19 cellular contexts compared by ENCODE assay signal in the genomic region with DNA sequence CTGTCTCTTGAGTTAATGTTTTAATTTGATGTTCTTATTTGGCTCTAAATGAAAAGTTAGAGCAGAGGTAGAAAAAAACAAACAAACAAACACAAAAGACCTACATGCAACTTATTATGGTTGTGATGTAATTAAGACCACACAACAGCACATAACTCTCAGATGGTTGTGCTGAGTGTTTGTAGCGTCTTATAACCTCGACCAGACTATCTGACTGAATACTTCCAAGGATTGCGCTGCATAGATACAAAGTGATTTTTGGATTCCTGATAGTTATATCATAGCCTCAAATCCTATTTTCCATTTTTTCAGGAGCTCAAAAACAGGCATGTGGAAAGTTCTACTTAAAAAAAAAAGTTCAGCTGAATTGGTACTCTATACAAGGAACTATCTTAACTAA.
DNase-seq lines count a peak whose midpoint lies in the region; ATAC-seq and TF ChIP-seq lines count a peak whose summit lies in the region.
"Had no signal": no experiment of that assay in that cellular context is flagged by ENCODE, and none has a peak within 500 bp of the region (broad histone marks: within the 10 kb centered on the region; RNA-seq: fewer than 3 reads in every experiment).

No MANE protein-coding gene starts in this region.

- no peaks in the 10 kb centered on the region for H3K79me2 ChIP-seq in neural progenitor cell (ENCODE audit: low read depth)

- no peak overlapping the region for H2AFZ ChIP-seq in neural progenitor cell (replicated peaks)
- H2AFZ ChIP-seq: GM23338 had no signal

- H3K4me3 ChIP-seq in AG10803 (ENCODE audit: low read length): no peak overlapping the region
- H3K4me3 ChIP-seq in fibroblast of villous mesenchyme (ENCODE audit: low read depth, low read length): no peak overlapping the region
- no peak overlapping the region for H3K4me3 ChIP-seq in neural progenitor cell
- H3K4me3 ChIP-seq in mucosa of descending colon: no peak overlapping the region
- H3K4me3 ChIP-seq: A549, BLaER1, GM23338 had no signal

- peaks cover 25% of the 10 kb centered on the region for H3K4me1 Mint-ChIP-seq in neural progenitor cell
- H3K4me1 Mint-ChIP-seq: CD4-positive, alpha-beta memory T cell had no signal

- H4K20me1 ChIP-seq in neural progenitor cell (ENCODE audit: low read depth): no peaks in the 10 kb centered on the region
- H4K20me1 ChIP-seq: BLaER1 had no signal

- H3K27me3 ChIP-seq in neural progenitor cell: no peaks in the 10 kb centered on the region
- H3K27me3 ChIP-seq: BLaER1 had no signal

- intact Hi-C loops in mucosa of descending colon (cut with DNase I, micrococcal nuclease): no loop called here

- H3K9ac ChIP-seq in neural progenitor cell: no peak overlapping the region
- H3K9ac ChIP-seq: BLaER1 had no signal

- H3K36me3 ChIP-seq in neural progenitor cell (no peaks in the 10 kb centered on the region), mucosa of descending colon (ENCODE audit: low read depth) (no peaks in the 10 kb centered on the region)
- H3K36me3 ChIP-seq: BLaER1 had no signal

- no peak for ATAC-seq in mucosa of descending colon
- ATAC-seq: A549, GM23338 had no signal

- TF ChIP-seq CTCF in AG10803 (conservative IDR thresholded peaks at IDR 0.05; ENCODE audit: low read length) (no peak), fibroblast of villous mesenchyme (IDR thresholded peaks at IDR 0.05; ENCODE audit: insufficient read depth, low read depth, low read length) (no peak), neural progenitor cell (IDR thresholded peaks at IDR 0.05) (no peak), mucosa of descending colon (IDR thresholded peaks at IDR 0.05) (no peak)

- H3K4me2 ChIP-seq in neural progenitor cell: no peak overlapping the region
- H3K4me2 ChIP-seq: A549, BLaER1, GM23338 had no signal

- no peaks in the 10 kb centered on the region for H3K9me3 ChIP-seq in neural progenitor cell (ENCODE audit: low read depth)
- H3K9me3 ChIP-seq in mucosa of descending colon: no peaks in the 10 kb centered on the region
- H3K9me3 ChIP-seq: A549 had no signal

- H3K27ac Mint-ChIP-seq in neural progenitor cell: peak overlapping the region; percentile 6
- H3K27ac Mint-ChIP-seq: CD14-positive monocyte, GM23338 had no signal

- H3K27ac ChIP-seq in neural progenitor cell: no peak overlapping the region
- H3K27ac ChIP-seq: 22Rv1, A549, BLaER1, HL-60 had no signal

- DNase-seq in AG10803 (ENCODE audit: low read depth) (peak; percentile 54), astrocyte of the hippocampus (ENCODE audit: low read depth, low spot score) (peak; percentile 6), fibroblast of villous mesenchyme (ENCODE audit: low read depth) (peak; percentile 8), neural progenitor cell (ENCODE audit: low spot score) (no peak), mucosa of descending colon (no peak), amniotic stem cell (lab: John Stamatoyannopoulos, UW) (no peak), cerebellum (ENCODE audit: low spot score) (no peak), mesenteric fat pad (ENCODE audit: low spot score) (no peak)
- DNase-seq: CD4-positive, alpha-beta memory T cell; DMS153; DMS79; GDM1; HCEC 1CT had no signal

- H3K9me3 Mint-ChIP-seq in neural progenitor cell: peaks cover 42% of the 10 kb centered on the region

- H3K27me3 Mint-ChIP-seq in neural progenitor cell (ENCODE audit: insufficient read depth, low read depth): peaks cover 13% of the 10 kb centered on the region
- H3K27me3 Mint-ChIP-seq: CD4-positive, alpha-beta memory T cell had no signal

- no peaks in the 10 kb centered on the region for H3F3A ChIP-seq in neural progenitor cell (ENCODE audit: low read depth)

- H3K4me3 Mint-ChIP-seq in neural progenitor cell: no peak overlapping the region
- H3K4me3 Mint-ChIP-seq: CD14-positive monocyte; CD4-positive, alpha-beta memory T cell; GM23338 had no signal

- peaks cover 20% of the 10 kb centered on the region for H3K36me3 Mint-ChIP-seq in neural progenitor cell
- H3K36me3 Mint-ChIP-seq: CD14-positive monocyte; CD4-positive, alpha-beta memory T cell had no signal

- H3K4me1 ChIP-seq in neural progenitor cell (peaks cover 10% of the 10 kb centered on the region), mucosa of descending colon (ENCODE audit: low read depth) (no peaks in the 10 kb centered on the region)
- H3K4me1 ChIP-seq: A549, BLaER1 had no signal

Comparison
In these comparisons a context has a peak if more than half of its experiments do, and no peak if none do; other contexts are left out.
1. DNase-seq: peak in AG10803 (single experiment), astrocyte of the hippocampus (single experiment) and fibroblast of villous mesenchyme (single experiment); none in neural progenitor cell (single experiment), mucosa of descending colon (0 of 3), amniotic stem cell (single experiment), cerebellum (single experiment) and mesenteric fat pad (single experiment).